Comparison of ENCODE assay signal across 1 cellular context in the genomic region with DNA sequence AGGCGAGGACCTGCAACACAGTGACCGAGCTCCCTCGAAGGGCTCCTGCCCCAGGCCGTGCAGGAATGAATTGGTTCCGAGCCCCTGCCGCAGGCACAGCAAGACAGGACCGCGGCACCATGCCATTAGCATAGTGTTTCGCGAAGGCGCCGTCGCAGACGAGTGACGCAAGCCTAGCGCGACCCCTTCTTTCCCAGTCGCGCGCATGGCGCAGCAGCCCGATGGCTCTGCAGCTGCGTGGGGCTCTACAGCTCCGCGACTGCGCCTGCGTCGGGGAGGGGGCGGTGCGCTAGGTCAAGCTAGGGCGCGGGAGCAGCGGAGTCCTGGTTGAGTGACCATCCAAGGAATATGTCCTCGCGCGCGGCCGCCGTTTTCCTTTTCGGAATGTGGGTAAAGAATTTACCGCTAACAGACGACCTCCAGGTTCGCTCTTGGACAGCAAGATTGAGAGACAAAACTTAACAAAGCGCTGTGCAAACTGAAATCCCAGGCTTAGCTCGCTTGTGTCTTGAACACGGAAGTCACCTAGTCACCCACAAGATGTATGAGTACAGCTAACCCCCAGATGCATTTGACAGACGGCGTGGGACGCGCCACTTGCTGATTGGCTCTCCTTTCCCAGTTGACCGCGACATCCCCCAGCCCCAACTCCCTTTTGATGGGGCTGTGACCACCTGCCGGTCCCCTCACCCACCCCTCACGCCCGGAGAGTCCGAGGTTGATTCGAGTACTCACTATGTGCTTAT.
A peak's percentile ranks its signal among the peaks of the same experiment; 100 is the strongest.
TF ChIP-seq lines count a peak whose summit lies in the region.

Gene TRMT61B, minus strand, starts transcription at position 164 of the 746 bp plus-strand sequence. Its CDS starts 32 bp downstream, at position 132.

TF ChIP-seq in HepG2, 621 proteins besides CTCF, POLR2A, EP300 and RAD21 (continued from another document and continues in another):
- TF ChIP-seq USF2 (IDR thresholded peaks at IDR 0.05; ENCODE audit: low read depth, low read length) = no peak
- no peak; the same call in 1 of the 2 replicates for TF ChIP-seq USF2 (CRISPR knock-in tag; IDR thresholded peaks at IDR 0.05; ENCODE audit: borderline replicate concordance)
- TF ChIP-seq STAT5B (CRISPR knock-in tag; IDR thresholded peaks at IDR 0.05) = peak; percentile 94
- TF ChIP-seq ZNF30 (CRISPR knock-in tag; IDR thresholded peaks at IDR 0.05) = no peak
- TF ChIP-seq FOSL2 (CRISPR knock-in tag; IDR thresholded peaks at IDR 0.05) = peak; percentile 79
- TF ChIP-seq, protein P1, sequence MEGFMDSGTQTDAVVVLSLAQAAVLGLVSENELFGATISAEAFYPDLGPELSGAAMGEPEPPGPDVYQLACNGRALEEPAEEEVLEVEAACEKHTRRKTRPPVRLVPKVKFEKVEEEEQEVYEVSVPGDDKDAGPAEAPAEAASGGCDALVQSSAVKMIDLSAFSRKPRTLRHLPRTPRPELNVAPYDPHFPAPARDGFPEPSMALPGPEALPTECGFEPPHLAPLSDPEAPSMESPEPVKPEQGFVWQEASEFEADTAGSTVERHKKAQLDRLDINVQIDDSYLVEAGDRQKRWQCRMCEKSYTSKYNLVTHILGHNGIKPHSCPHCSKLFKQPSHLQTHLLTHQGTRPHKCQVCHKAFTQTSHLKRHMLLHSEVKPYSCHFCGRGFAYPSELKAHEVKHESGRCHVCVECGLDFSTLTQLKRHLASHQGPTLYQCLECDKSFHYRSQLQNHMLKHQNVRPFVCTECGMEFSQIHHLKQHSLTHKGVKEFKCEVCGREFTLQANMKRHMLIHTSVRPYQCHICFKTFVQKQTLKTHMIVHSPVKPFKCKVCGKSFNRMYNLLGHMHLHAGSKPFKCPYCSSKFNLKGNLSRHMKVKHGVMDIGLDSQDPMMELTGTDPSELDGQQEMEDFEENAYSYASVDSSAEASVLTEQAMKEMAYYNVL (CRISPR knock-in tag; IDR thresholded peaks at IDR 0.05; ENCODE audit: borderline replicate concordance) = peak; percentile 75; the same call in 1 of the 2 replicates
- TF ChIP-seq SMARCC2 (IDR thresholded peaks at IDR 0.05) = no peak
- TF ChIP-seq PITX1 (CRISPR knock-in tag; IDR thresholded peaks at IDR 0.05) = peak; percentile 78; the same call in 1 of the 2 replicates
- peak; percentile 96 for TF ChIP-seq THAP11 (CRISPR knock-in tag; IDR thresholded peaks at IDR 0.05)
- no peak; the same call in 1 of the 2 replicates for TF ChIP-seq ZNF484 (CRISPR knock-in tag; IDR thresholded peaks at IDR 0.05; ENCODE audit: borderline replicate concordance, low read depth)
- 0 out of 2 replicates have a peak, but pooled peaks have one; percentile 87 for TF ChIP-seq E2F2 (CRISPR knock-in tag; IDR thresholded peaks at IDR 0.05; ENCODE audit: borderline replicate concordance)
- TF ChIP-seq HNRNPLL (IDR thresholded peaks at IDR 0.05; ENCODE audit: low read depth, low read length, poor library complexity, severe bottlenecking) = peak; percentile 95
- TF ChIP-seq ZNF724P (CRISPR knock-in tag; IDR thresholded peaks at IDR 0.05; ENCODE audit: borderline replicate concordance) = peak; percentile 84; the same call in 1 of the 2 replicates
- peak; percentile 98 for TF ChIP-seq ZIK1 (CRISPR knock-in tag; IDR thresholded peaks at IDR 0.05; ENCODE audit: borderline replicate concordance, low read depth)
- no peak for TF ChIP-seq ZNF207 (IDR thresholded peaks at IDR 0.05; ENCODE audit: borderline replicate concordance)
- peak; percentile 66; the same call in 1 of the 2 replicates for TF ChIP-seq ZSCAN25 (CRISPR knock-in tag; IDR thresholded peaks at IDR 0.05)
- TF ChIP-seq UBTF (CRISPR knock-in tag; IDR thresholded peaks at IDR 0.05) = peak; percentile 88
- no peak for TF ChIP-seq CBX2 (IDR thresholded peaks at IDR 0.05; ENCODE audit: low read depth, low read length)
- no peak for TF ChIP-seq CBX2 (CRISPR knock-in tag; IDR thresholded peaks at IDR 0.05; ENCODE audit: low read depth)
- TF ChIP-seq CSRNP2 (CRISPR knock-in tag; conservative IDR thresholded peaks at IDR 0.05; ENCODE audit: low read depth) = no peak
- TF ChIP-seq ZSCAN9 (CRISPR knock-in tag; IDR thresholded peaks at IDR 0.05; ENCODE audit: borderline replicate concordance) = peak; percentile 92; the same call in 1 of the 2 replicates
- TF ChIP-seq ZNF101 (CRISPR knock-in tag; IDR thresholded peaks at IDR 0.05; ENCODE audit: borderline replicate concordance, low read depth) = no peak; the same call in 1 of the 2 replicates
- TF ChIP-seq, protein P2, sequence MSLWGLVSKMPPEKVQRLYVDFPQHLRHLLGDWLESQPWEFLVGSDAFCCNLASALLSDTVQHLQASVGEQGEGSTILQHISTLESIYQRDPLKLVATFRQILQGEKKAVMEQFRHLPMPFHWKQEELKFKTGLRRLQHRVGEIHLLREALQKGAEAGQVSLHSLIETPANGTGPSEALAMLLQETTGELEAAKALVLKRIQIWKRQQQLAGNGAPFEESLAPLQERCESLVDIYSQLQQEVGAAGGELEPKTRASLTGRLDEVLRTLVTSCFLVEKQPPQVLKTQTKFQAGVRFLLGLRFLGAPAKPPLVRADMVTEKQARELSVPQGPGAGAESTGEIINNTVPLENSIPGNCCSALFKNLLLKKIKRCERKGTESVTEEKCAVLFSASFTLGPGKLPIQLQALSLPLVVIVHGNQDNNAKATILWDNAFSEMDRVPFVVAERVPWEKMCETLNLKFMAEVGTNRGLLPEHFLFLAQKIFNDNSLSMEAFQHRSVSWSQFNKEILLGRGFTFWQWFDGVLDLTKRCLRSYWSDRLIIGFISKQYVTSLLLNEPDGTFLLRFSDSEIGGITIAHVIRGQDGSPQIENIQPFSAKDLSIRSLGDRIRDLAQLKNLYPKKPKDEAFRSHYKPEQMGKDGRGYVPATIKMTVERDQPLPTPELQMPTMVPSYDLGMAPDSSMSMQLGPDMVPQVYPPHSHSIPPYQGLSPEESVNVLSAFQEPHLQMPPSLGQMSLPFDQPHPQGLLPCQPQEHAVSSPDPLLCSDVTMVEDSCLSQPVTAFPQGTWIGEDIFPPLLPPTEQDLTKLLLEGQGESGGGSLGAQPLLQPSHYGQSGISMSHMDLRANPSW (CRISPR knock-in tag; IDR thresholded peaks at IDR 0.05; ENCODE audit: borderline replicate concordance) = peak; percentile 97; the same call in 1 of the 2 replicates
- TF ChIP-seq KAT7 (CRISPR knock-in tag; IDR thresholded peaks at IDR 0.05; ENCODE audit: borderline replicate concordance) = peak; percentile 99
- no peak for TF ChIP-seq SUZ12 (IDR thresholded peaks at IDR 0.05; ENCODE audit: low read depth, low read length)
- TF ChIP-seq MATR3 (CRISPR knock-in tag; IDR thresholded peaks at IDR 0.05) = no peak
- peak; percentile 79 for TF ChIP-seq ZNF143 (CRISPR knock-in tag; IDR thresholded peaks at IDR 0.05)
- no peak for TF ChIP-seq JARID2 (CRISPR knock-in tag; IDR thresholded peaks at IDR 0.05; ENCODE audit: insufficient replicate concordance)
- TF ChIP-seq ZFX (CRISPR knock-in tag; IDR thresholded peaks at IDR 0.05; ENCODE audit: low read depth) = peak; percentile 96
- 0 out of 2 replicates have a peak, but pooled peaks have one; percentile 6 for TF ChIP-seq PAWR (CRISPR knock-in tag; IDR thresholded peaks at IDR 0.05; ENCODE audit: borderline replicate concordance)
- peak; percentile 31; the same call in 1 of the 2 replicates for TF ChIP-seq ZNF367 (CRISPR knock-in tag; IDR thresholded peaks at IDR 0.05; ENCODE audit: borderline replicate concordance)
- peak; percentile 71 for TF ChIP-seq ZNF776 (CRISPR knock-in tag; IDR thresholded peaks at IDR 0.05)
- peak; percentile 58; the same call in 1 of the 2 replicates for TF ChIP-seq NRL (CRISPR knock-in tag; IDR thresholded peaks at IDR 0.05; ENCODE audit: borderline replicate concordance)
- peak; percentile 100 for TF ChIP-seq POGZ (CRISPR knock-in tag; IDR thresholded peaks at IDR 0.05)
- TF ChIP-seq ZNF652 (CRISPR knock-in tag; IDR thresholded peaks at IDR 0.05; ENCODE audit: borderline replicate concordance, low read depth) = peak; percentile 65; the same call in 1 of the 2 replicates
- TF ChIP-seq EED (CRISPR knock-in tag; IDR thresholded peaks at IDR 0.05) = peak; percentile 93
- TF ChIP-seq ZNF878 (CRISPR knock-in tag; IDR thresholded peaks at IDR 0.05) = no peak
- TF ChIP-seq, protein P3, sequence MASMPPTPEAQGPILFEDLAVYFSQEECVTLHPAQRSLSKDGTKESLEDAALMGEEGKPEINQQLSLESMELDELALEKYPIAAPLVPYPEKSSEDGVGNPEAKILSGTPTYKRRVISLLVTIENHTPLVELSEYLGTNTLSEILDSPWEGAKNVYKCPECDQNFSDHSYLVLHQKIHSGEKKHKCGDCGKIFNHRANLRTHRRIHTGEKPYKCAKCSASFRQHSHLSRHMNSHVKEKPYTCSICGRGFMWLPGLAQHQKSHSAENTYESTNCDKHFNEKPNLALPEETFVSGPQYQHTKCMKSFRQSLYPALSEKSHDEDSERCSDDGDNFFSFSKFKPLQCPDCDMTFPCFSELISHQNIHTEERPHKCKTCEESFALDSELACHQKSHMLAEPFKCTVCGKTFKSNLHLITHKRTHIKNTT (CRISPR knock-in tag; IDR thresholded peaks at IDR 0.05) = no peak
- peak; percentile 91; the same call in 1 of the 2 replicates for TF ChIP-seq MYNN (CRISPR knock-in tag; IDR thresholded peaks at IDR 0.05; ENCODE audit: low read depth)
- TF ChIP-seq ZNF12 (CRISPR knock-in tag; IDR thresholded peaks at IDR 0.05) = peak; percentile 47; the same call in 1 of the 2 replicates
- TF ChIP-seq NCOR1 (IDR thresholded peaks at IDR 0.05; ENCODE audit: borderline replicate concordance, low read length) = no peak; the same call in 1 of the 2 replicates
- peak; percentile 84 for TF ChIP-seq U2AF1 (optimal IDR thresholded peaks at IDR 0.05; ENCODE audit: low read depth, low read length)
- no peak for TF ChIP-seq MLXIP (CRISPR knock-in tag; IDR thresholded peaks at IDR 0.05; ENCODE audit: borderline replicate concordance)
